ENCODE assay signal across 27 cellular contexts in the genomic region with DNA sequence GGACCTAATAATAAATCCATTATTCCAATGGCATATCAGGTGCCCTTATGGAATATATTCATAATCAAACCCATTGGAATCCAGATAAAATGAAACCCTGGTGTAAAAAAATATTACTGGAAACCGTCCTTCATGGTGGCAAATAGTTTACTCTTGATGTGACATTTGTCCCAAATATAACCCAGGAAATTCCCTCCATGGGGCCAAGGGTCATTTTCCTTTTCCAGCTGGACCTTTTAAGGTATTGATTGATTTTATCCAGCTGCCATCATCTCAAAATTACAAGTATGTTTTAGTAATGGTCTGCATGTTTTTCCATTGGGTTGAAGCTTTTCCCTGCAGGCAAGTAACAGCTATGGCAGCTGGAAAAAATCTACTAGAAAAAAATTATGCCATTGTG. TPM values are rescaled to one million over a fixed set of nuclear protein-coding genes. Genes with fewer than 3 reads are reported as not detected.
A peak's percentile ranks its signal among the peaks of the same experiment; 100 is the strongest.
DNase-seq lines count a peak whose midpoint lies in the region; ATAC-seq and TF ChIP-seq lines count a peak whose summit lies in the region.
"Had no signal": no experiment of that assay in that cellular context is flagged by ENCODE, and none has a peak within 500 bp of the region (broad histone marks: within the 10 kb centered on the region; RNA-seq: fewer than 3 reads in every experiment).

No MANE protein-coding gene starts in this region.

- no peak for TF ChIP-seq POLR2A in right lobe of liver (IDR thresholded peaks at IDR 0.05)

- H3K27me3 Mint-ChIP-seq in HFFc6 (ENCODE audit: insufficient read depth) (peaks cover 15% of the 10 kb centered on the region), glutamatergic neuron (ENCODE audit: unreplicated experiment) (peaks cover 3% of the 10 kb centered on the region)
- peaks cover 0 to 25% (median 7%) of the 10 kb centered on the region in 5 donors for H3K27me3 Mint-ChIP-seq in naive thymus-derived CD4-positive, alpha-beta T cell

- H3K9me3 ChIP-seq in right lobe of liver: no peaks in the 10 kb centered on the region
- H3K9me3 ChIP-seq in naive thymus-derived CD4-positive, alpha-beta T cell (ENCODE audit: control insufficient read depth in 2 of 3, low read length in 3 of 3): no peaks in the 10 kb centered on the region
- H3K9me3 ChIP-seq: BE2C had no signal

- 0 out of 2 replicates have a peak, but pooled peaks have one; percentile 7 for TF ChIP-seq CTCF in HFFc6 (IDR thresholded peaks at IDR 0.05)
- TF ChIP-seq CTCF in glutamatergic neuron (IDR thresholded peaks at IDR 0.05; ENCODE audit: partially characterized antibody, unreplicated experiment): peak; percentile 9
- peak in 1 of 4 donors; percentile 23 for TF ChIP-seq CTCF in right lobe of liver (IDR thresholded peaks at IDR 0.05)
- no peak for TF ChIP-seq CTCF in omental fat pad (IDR thresholded peaks at IDR 0.05)

- intact Hi-C loops in right lobe of liver (cut with DNase I): no loop called here
- intact Hi-C loops in naive thymus-derived CD4-positive, alpha-beta T cell (cut with micrococcal nuclease): no loop called here

- peak overlapping the region; percentile 37 to 61 (median 44) for H3K27ac ChIP-seq in right lobe of liver
- no peak overlapping the region for H3K27ac ChIP-seq in naive thymus-derived CD4-positive, alpha-beta T cell (ENCODE audit: low read depth, low read length)
- H3K27ac ChIP-seq: BLaER1 had no signal

- no peaks in the 10 kb centered on the region for H3K36me3 Mint-ChIP-seq in HFFc6 (ENCODE audit: low read depth)
- H3K36me3 Mint-ChIP-seq in glutamatergic neuron (ENCODE audit: unreplicated experiment): no peaks in the 10 kb centered on the region
- no peaks in the 10 kb centered on the region for H3K36me3 Mint-ChIP-seq in naive thymus-derived CD4-positive, alpha-beta T cell
- H3K36me3 Mint-ChIP-seq: CD14-positive monocyte; CD4-positive, alpha-beta memory T cell; CD4-positive, CD25-positive, alpha-beta regulatory T cell; CD8-positive, alpha-beta memory T cell had no signal

- H3K4me3 ChIP-seq in right lobe of liver: no peak overlapping the region
- H3K4me3 ChIP-seq in naive thymus-derived CD4-positive, alpha-beta T cell (ENCODE audit: low read length): no peak overlapping the region
- H3K4me3 ChIP-seq: BLaER1, GM12878 had no signal

- no peaks in the 10 kb centered on the region for H3K4me1 Mint-ChIP-seq in HFFc6 (ENCODE audit: low read depth)
- no peaks in the 10 kb centered on the region for H3K4me1 Mint-ChIP-seq in glutamatergic neuron (ENCODE audit: low read depth, unreplicated experiment)
- H3K4me1 Mint-ChIP-seq in naive thymus-derived CD4-positive, alpha-beta T cell: no peaks in the 10 kb centered on the region
- H3K4me1 Mint-ChIP-seq: CD14-positive monocyte; CD4-positive, alpha-beta memory T cell; CD4-positive, CD25-positive, alpha-beta regulatory T cell; CD8-positive, alpha-beta memory T cell had no signal

- POLR2A ChIA-PET in naive thymus-derived CD4-positive, alpha-beta T cell (lab: Charles Lee): no interaction called here

- CTCF ChIA-PET in naive thymus-derived CD4-positive, alpha-beta T cell (lab: Charles Lee): no interaction called here

- peaks cover 0 to 15% (median 8%) of the 10 kb centered on the region in 4 donors for H3K4me1 ChIP-seq in right lobe of liver
- no peaks in the 10 kb centered on the region for H3K4me1 ChIP-seq in naive thymus-derived CD4-positive, alpha-beta T cell (ENCODE audit: control insufficient read depth in 2 of 2, insufficient read depth in 2 of 2, low read length in 2 of 2)
- H3K4me1 ChIP-seq: BE2C, BLaER1 had no signal

- H3K9me3 Mint-ChIP-seq in HFFc6 (no peaks in the 10 kb centered on the region), glutamatergic neuron (ENCODE audit: unreplicated experiment) (peaks cover 5% of the 10 kb centered on the region)
- peaks cover 0 to 3% (median 0%) of the 10 kb centered on the region in 11 donors for H3K9me3 Mint-ChIP-seq in naive thymus-derived CD4-positive, alpha-beta T cell
- H3K9me3 Mint-ChIP-seq: CD8-positive, alpha-beta memory T cell had no signal

- WGBS in right lobe of liver (ENCODE audit: insufficient coverage, low coverage, low lambda C conversion rate, missing lambda C conversion rate): 31% methylated on average over 1 of the region's 1 CpG

- H3K27me3 ChIP-seq in right lobe of liver: no peaks in the 10 kb centered on the region
- no peaks in the 10 kb centered on the region for H3K27me3 ChIP-seq in naive thymus-derived CD4-positive, alpha-beta T cell (ENCODE audit: control insufficient read depth in 2 of 2, insufficient read depth in 2 of 2, low read length in 2 of 2)
- H3K27me3 ChIP-seq: BE2C, BLaER1 had no signal

- no peaks in the 10 kb centered on the region for H3K36me3 ChIP-seq in right lobe of liver
- no peaks in the 10 kb centered on the region for H3K36me3 ChIP-seq in naive thymus-derived CD4-positive, alpha-beta T cell (ENCODE audit: control insufficient read depth in 2 of 3, insufficient read depth in 3 of 3, low read length in 3 of 3)
- H3K36me3 ChIP-seq: BE2C, BLaER1 had no signal

- H3K27ac Mint-ChIP-seq in HFFc6 (no peak overlapping the region), glutamatergic neuron (ENCODE audit: unreplicated experiment) (no peak overlapping the region)
- H3K27ac Mint-ChIP-seq in naive thymus-derived CD4-positive, alpha-beta T cell: no peak overlapping the region
- H3K27ac Mint-ChIP-seq: CD14-positive monocyte; CD4-positive, alpha-beta memory T cell; CD4-positive, CD25-positive, alpha-beta regulatory T cell; CD8-positive, alpha-beta memory T cell had no signal

- H3K4me3 Mint-ChIP-seq in HFFc6 (no peak overlapping the region), glutamatergic neuron (ENCODE audit: unreplicated experiment) (no peak overlapping the region)
- H3K4me3 Mint-ChIP-seq in naive thymus-derived CD4-positive, alpha-beta T cell: no peak overlapping the region
- H3K4me3 Mint-ChIP-seq: CD14-positive monocyte; CD4-positive, alpha-beta memory T cell; CD4-positive, CD25-positive, alpha-beta regulatory T cell; CD8-positive, alpha-beta memory T cell had no signal

- ATAC-seq in right lobe of liver: peak; percentile 66 to 89 (median 82)
- no peak for ATAC-seq in naive thymus-derived CD4-positive, alpha-beta T cell
- ATAC-seq in omental fat pad (ENCODE audit: low FRiP score): no peak
- ATAC-seq: GM12878 had no signal

- no peak for DNase-seq in HFFc6
- no peak for DNase-seq in glutamatergic neuron
- DNase-seq in right lobe of liver: peak in 1 of 3 donors; percentile 55
- no peak for DNase-seq in naive thymus-derived CD4-positive, alpha-beta T cell
- no peak for DNase-seq in omental fat pad (ENCODE audit: low spot score)
- no peak for DNase-seq in activated gamma-delta T cell treated with Interleukin-2 at 50 U/mL for 16 hours
- DNase-seq: 8988T; ACHN; BE2C; C1 segment of cervical spinal cord; CD4-positive, alpha-beta memory T cell; CD4-positive, CD25-positive, alpha-beta regulatory T cell; CD8-positive, alpha-beta memory T cell; COR-L47; DMS 273 treated with DMSO at 0.1 percent for 48 hours; DMS153; DMS53; DMS79; DND-41; EL; GDM1 had no signal

RNA-seq across cellular contexts. Expression of gene UGT3A1, which starts 8.4 kb away (rescaled TPM):
- total RNA-seq in HFFc6 (2021; fragmentation: NEBNext Ultra II Directional; extraction: Animal tissue kit (Norgen Biotek cat#: 25700)): not detected
- total RNA-seq in glutamatergic neuron (ENCODE audit: unreplicated experiment) (not detected), right lobe of liver (10 to 100 TPM; 14.7 to 62.1 (median 30.3) TPM), omental fat pad (not detected)
- not detected for total RNA-seq in naive thymus-derived CD4-positive, alpha-beta T cell
- not detected for polyA plus RNA-seq in naive thymus-derived CD4-positive, alpha-beta T cell
- total RNA-seq: CD4-positive, alpha-beta memory T cell; CD4-positive, CD25-positive, alpha-beta regulatory T cell; CD8-positive, alpha-beta memory T cell; Daoy; G401; GM12878 had no signal
- polyA plus RNA-seq: AG04450; CD14-positive monocyte; CD4-positive, alpha-beta memory T cell; CD4-positive, CD25-positive, alpha-beta regulatory T cell; CD8-positive, alpha-beta memory T cell; GM12878 had no signal

Comparison
In these comparisons a context has a peak if more than half of its experiments do, and no peak if none do; other contexts are left out.
1. CTCF ChIP-seq: peak in HFFc6 (single experiment) and glutamatergic neuron (single experiment); none in omental fat pad (0 of 3).
2. ATAC-seq: peak in right lobe of liver (4 of 4); none in naive thymus-derived CD4-positive, alpha-beta T cell (single experiment) and omental fat pad (single experiment).
3. RNA of gene UGT3A1, which starts 8.4 kb away (total RNA-seq): 14.7 to 62.1 TPM in right lobe of liver; not detected in glutamatergic neuron (single experiment), not detected in HFFc6, not detected in naive thymus-derived CD4-positive, alpha-beta T cell and not detected in omental fat pad; every median in the first group is over 10 times any median in the second.